ENCODE assay signal across 11 cellular contexts in the genomic region with DNA sequence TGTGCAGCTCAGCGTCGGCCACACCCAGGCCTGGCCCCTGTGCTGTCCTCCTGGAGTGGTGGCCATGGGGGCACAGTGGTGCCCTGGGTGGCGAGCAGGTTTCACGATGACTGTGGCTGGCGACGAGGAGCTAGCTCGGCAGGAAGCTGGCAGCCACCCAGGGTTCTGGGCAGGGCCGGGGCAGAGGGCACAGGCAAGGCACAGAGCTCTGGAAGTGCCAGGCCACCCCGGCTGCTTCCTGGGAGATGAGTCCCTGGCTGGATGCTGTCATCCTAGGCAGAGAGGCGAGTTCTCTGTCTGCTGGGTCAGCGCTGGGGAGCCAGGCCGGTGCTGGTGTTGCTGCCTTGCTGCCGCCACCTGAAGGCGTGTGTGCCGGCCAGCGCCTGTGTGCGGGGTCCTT. TPM values are rescaled to one million over a fixed set of nuclear protein-coding genes. Genes with fewer than 3 reads are reported as not detected.
A peak's percentile ranks its signal among the peaks of the same experiment; 100 is the strongest.
DNase-seq lines count a peak whose midpoint lies in the region; ATAC-seq and TF ChIP-seq lines count a peak whose summit lies in the region.
"Had no signal": no experiment of that assay in that cellular context is flagged by ENCODE, and none has a peak within 500 bp of the region (broad histone marks: within the 10 kb centered on the region; RNA-seq: fewer than 3 reads in every experiment).

No MANE protein-coding gene starts in this region.

- peak overlapping the region; percentile 10 to 89 (median 70) for H3K27ac ChIP-seq in Peyer's patch

- POLR2A ChIA-PET in GM10248 (lab: Yijun Ruan, JAX), result no interaction called here

- ATAC-seq in HG02571 (IDR thresholded peaks at IDR 0.05; ENCODE audit: unreplicated experiment), result no peak
- no peak for ATAC-seq in HG02678 (IDR thresholded peaks at IDR 0.05; ENCODE audit: unreplicated experiment)

- peaks cover 0 to 4% (median 0%) of the 10 kb centered on the region in 3 donors for H3K36me3 ChIP-seq in Peyer's patch

- H3K27me3 ChIP-seq in Peyer's patch, result no peaks in the 10 kb centered on the region

- CTCF ChIA-PET in GM10248 (lab: Yijun Ruan, JAX), result interaction anchor here (1.5 to 1.7 kb wide), 2 partner anchors 13 to 16 kb away, joined by 3 to 5 read pairs; no protein-coding TSS in a partner anchor

- peak in 8 of 14 donors; percentile 18 to 60 (median 36) for DNase-seq in C1 segment of cervical spinal cord (lab: John Stamatoyannopoulos, UW)
- DNase-seq in Peyer's patch, result peak in 2 of 3 donors; percentile 94 to 97
- DNase-seq in head of caudate nucleus, result peak in 23 of 42 donors; percentile 37 to 75 (median 56)
- DNase-seq in renal cortical epithelial cell (ENCODE audit: low read depth), result peak; percentile 31
- DNase-seq in GM10248 (ENCODE audit: extremely low spot score), result no peak
- no peak for DNase-seq in NCI-H1048 (lab: John Stamatoyannopoulos, UW)
- DNase-seq: EL, NCI-H1417 treated with DMSO at 0.1 percent for 48 hours, nephron progenitor cell had no signal

- H3K4me3 ChIP-seq in Peyer's patch, result peak overlapping the region in 1 of 4 donors; percentile 11

- no peaks in the 10 kb centered on the region for H3K9me3 ChIP-seq in Peyer's patch

- peaks cover 16 to 100% (median 30%) of the 10 kb centered on the region in 4 donors for H3K4me1 ChIP-seq in Peyer's patch

- TF ChIP-seq POLR2A in Peyer's patch (IDR thresholded peaks at IDR 0.05), result peak in 1 of 2 donors; percentile 59

- TF ChIP-seq CTCF in Peyer's patch (IDR thresholded peaks at IDR 0.05) (no peak), GM10248 (IDR thresholded peaks at IDR 0.05; ENCODE audit: control extremely low read depth, extremely low read depth, low read depth, missing control alignments) (no peak)

- intact Hi-C loops in head of caudate nucleus (cut with DNase I), result no loop called here

RNA-seq across cellular contexts. Expression of a gene that starts 51.7 kb away (rescaled TPM):
- total RNA-seq in Peyer's patch (10 to 100 TPM; 54.5 to 83.6 (median 65.4) TPM), renal cortical epithelial cell (8.3 and 26.5 TPM in 2 replicates)

Comparison
In these comparisons a context has a peak if more than half of its experiments do, and no peak if none do; other contexts are left out.
1. DNase-seq: peak in C1 segment of cervical spinal cord (8 of 14), Peyer's patch (2 of 3), head of caudate nucleus (23 of 42) and renal cortical epithelial cell (single experiment); none in GM10248 (single experiment) and NCI-H1048 (single experiment).